ENCODE assay signal across 8 cellular contexts in the genomic region with DNA sequence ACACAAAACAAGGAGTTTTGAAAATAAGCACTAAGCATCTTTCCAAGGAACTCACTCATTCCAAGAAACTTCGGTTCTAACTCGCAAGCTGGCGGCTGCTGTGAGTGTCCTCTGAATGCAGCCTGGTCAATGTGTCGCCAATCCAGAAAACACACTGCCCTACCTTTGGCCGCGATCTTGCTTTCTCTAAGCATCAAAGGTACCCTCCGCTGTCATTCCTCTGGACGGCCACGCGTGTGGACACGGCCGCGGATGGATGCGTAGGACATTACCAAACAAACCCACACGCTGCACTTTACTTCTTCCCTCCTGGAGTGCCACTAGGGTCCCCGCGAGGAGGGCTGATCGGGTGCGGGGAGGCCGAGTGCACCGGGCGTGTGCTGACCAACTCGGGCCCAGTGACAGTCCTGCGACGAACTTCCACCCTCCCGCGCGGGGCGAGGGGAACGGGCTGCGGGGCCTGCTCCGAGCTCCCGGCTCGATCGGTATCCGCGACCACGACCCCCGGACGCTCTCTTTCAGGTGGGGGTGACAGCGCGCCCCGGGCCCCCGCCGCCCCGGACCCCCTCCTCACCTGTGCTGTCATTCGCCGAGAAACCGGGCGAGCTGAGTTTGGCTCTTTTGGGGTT. TPM values are rescaled to one million over a fixed set of nuclear protein-coding genes. Genes with fewer than 3 reads are reported as not detected.
DNase-seq lines count a peak whose midpoint lies in the region; ATAC-seq and TF ChIP-seq lines count a peak whose summit lies in the region.

No MANE protein-coding gene starts in this region.

- H3K4me3 ChIP-seq in NB4 (ENCODE audit: low read depth, low read length): peak overlapping the region; percentile 75

- H3K4me1 Mint-ChIP-seq in activated naive CD4-positive, alpha-beta T cell treated with anti-CD3 and anti-CD28 coated beads for 36 hours (ENCODE audit: low read depth): peaks cover 46% of the 10 kb centered on the region

- H3K36me3 Mint-ChIP-seq in activated naive CD4-positive, alpha-beta T cell treated with anti-CD3 and anti-CD28 coated beads for 36 hours (ENCODE audit: low read depth): peaks cover 12% of the 10 kb centered on the region

- intact Hi-C loops in activated naive CD4-positive, alpha-beta T cell treated with anti-CD3 and anti-CD28 coated beads for 36 hours (cut with micrococcal nuclease): loop anchor here (1.0 to 5.0 kb wide), 5 partner anchors 8 to 373 kb away; no protein-coding TSS in a partner anchor

- CTCF ChIA-PET in activated naive CD4-positive, alpha-beta T cell treated with anti-CD3 and anti-CD28 coated beads for 36 hours (lab: Charles Lee): interaction anchor here (0.6 to 1.7 kb wide), 5 partner anchors 13 to 188 kb away, joined by 3 to 5 read pairs (median 3); no protein-coding TSS in a partner anchor

- H3K27ac Mint-ChIP-seq in activated naive CD4-positive, alpha-beta T cell treated with anti-CD3 and anti-CD28 coated beads for 36 hours: peak overlapping the region; percentile 79

- peak overlapping the region; percentile 88 for H3K4me3 Mint-ChIP-seq in activated naive CD4-positive, alpha-beta T cell treated with anti-CD3 and anti-CD28 coated beads for 36 hours

- no peak for TF ChIP-seq CTCF in NB4 (IDR thresholded peaks at IDR 0.05; ENCODE audit: low read depth, low read length)

- peak; percentile 20 for DNase-seq in activated naive CD4-positive, alpha-beta T cell treated with anti-CD3 and anti-CD28 coated beads for 36 hours
- no peak for DNase-seq in activated naive CD4-positive, alpha-beta T cell treated with anti-CD3 and anti-CD28 coated beads, Interleukin-2, amount 50 U/mL, for 16 hours
- peak; percentile 39 for DNase-seq in NB4 (ENCODE audit: low read depth)
- DNase-seq in astrocyte of the hippocampus (ENCODE audit: low read depth, low spot score): peak; percentile 42
- DNase-seq in iris pigment epithelial cell (ENCODE audit: low read depth): peak; percentile 11
- DNase-seq in stimulated activated CD4-positive, alpha-beta T cell treated with anti-CD3 and anti-CD28 coated beads, Interleukin-2, amount 100 ng/mL, for 24 hours: peak; percentile 29 to 41
- DNase-seq in central memory CD4-positive, alpha-beta T cell: no peak

- H3K9me3 Mint-ChIP-seq in activated naive CD4-positive, alpha-beta T cell treated with anti-CD3 and anti-CD28 coated beads for 36 hours: no peaks in the 10 kb centered on the region

- H3K27me3 Mint-ChIP-seq in activated naive CD4-positive, alpha-beta T cell treated with anti-CD3 and anti-CD28 coated beads for 36 hours (ENCODE audit: low read depth): no peaks in the 10 kb centered on the region

- no peak for ATAC-seq in GM18870 (IDR thresholded peaks at IDR 0.05; ENCODE audit: unreplicated experiment)

- no peak for TF ChIP-seq POLR2A in NB4 (IDR thresholded peaks at IDR 0.05; ENCODE audit: extremely low read depth, insufficient read length)

RNA-seq across cellular contexts. Expression of a gene that starts 1.1 kb away (rescaled TPM):
- total RNA-seq in activated naive CD4-positive, alpha-beta T cell treated with anti-CD3 and anti-CD28 coated beads for 36 hours: 10 to 100 TPM; 29.9 to 33.0 TPM

Comparison
In these comparisons a context has a peak if more than half of its experiments do, and no peak if none do; other contexts are left out.
1. DNase-seq: peak in activated naive CD4-positive, alpha-beta T cell treated with anti-CD3 and anti-CD28 coated beads for 36 hours (single experiment), NB4 (single experiment), astrocyte of the hippocampus (single experiment), iris pigment epithelial cell (single experiment) and stimulated activated CD4-positive, alpha-beta T cell treated with anti-CD3 and anti-CD28 coated beads, Interleukin-2, amount 100 ng/mL, for 24 hours (2 of 2); none in activated naive CD4-positive, alpha-beta T cell treated with anti-CD3 and anti-CD28 coated beads, Interleukin-2, amount 50 U/mL, for 16 hours (single experiment) and central memory CD4-positive, alpha-beta T cell (single experiment).